ENCODE assay signal across 8 cellular contexts in the genomic region with DNA sequence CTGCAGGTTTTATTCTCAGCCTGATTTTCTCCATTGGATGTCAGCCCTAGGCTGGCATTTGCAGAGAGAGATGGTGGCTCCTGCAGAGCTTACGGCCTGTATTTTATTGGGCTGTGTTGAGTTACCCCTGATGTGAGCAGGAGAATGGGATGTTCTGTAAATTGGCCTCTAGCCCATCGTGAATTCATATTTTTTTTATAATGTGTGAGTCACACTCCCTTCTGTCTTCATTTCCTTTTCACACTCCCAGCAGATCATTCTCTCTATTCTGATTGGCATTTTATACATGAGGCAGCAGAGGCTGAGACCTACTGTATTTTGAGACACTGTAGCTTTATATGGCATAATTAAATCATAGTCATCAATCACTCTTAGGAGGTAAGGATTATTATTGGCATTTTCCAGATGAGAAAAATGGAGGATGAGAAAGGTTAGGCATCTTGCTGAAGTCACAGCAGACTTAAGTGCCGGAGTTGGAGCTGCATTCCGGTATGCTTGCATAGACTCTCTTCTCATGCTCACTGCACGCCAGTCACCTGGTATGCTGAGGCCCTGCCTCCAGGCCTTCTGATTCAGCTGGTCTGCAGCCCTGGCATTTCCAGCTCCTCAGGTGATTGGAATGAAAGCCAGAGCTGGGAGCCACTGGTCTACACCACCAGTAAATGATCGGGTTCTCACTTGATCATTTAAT.
DNase-seq lines count a peak whose midpoint lies in the region; ATAC-seq and TF ChIP-seq lines count a peak whose summit lies in the region.

No MANE protein-coding gene starts in this region.

- H3K27me3 ChIP-seq in A673 (replicated peaks; ENCODE audit: insufficient read depth, low read depth, low read length, poor library complexity): no peaks in the 10 kb centered on the region

- CTCF ChIA-PET in A673 (lab: Charles Lee): no interaction called here

- no TSS peak for BruUV-seq in A673 (replicated peaks; lab: Mats Ljungman, UMichigan)

- peak; percentile 13 for ATAC-seq in left lobe of liver
- no peak for ATAC-seq in GM18502 (IDR thresholded peaks at IDR 0.05; ENCODE audit: poor library complexity, unreplicated experiment)
- ATAC-seq in GM21381 (IDR thresholded peaks at IDR 0.05; ENCODE audit: unreplicated experiment): no peak

- H3K4me1 ChIP-seq in A673 (ENCODE audit: insufficient read depth, low read length, poor library complexity, severe bottlenecking): peaks cover 13% of the 10 kb centered on the region

- intact Hi-C loops in A673 (cut with micrococcal nuclease; ENCODE audit: unreplicated experiment): no loop called here

- no peak overlapping the region for H3K27ac ChIP-seq in A673 (ENCODE audit: low read depth, low read length, poor library complexity, severe bottlenecking)

- H3K9me3 ChIP-seq in A673 (ENCODE audit: low read depth, low read length, poor library complexity, severe bottlenecking): no peaks in the 10 kb centered on the region

- POLR2A ChIA-PET in A673 (lab: Charles Lee; ENCODE audit: low non-redundant PET): no interaction called here

- TF ChIP-seq CTCF in A673 (conservative IDR thresholded peaks at IDR 0.05; ENCODE audit: low read depth, low read length): no peak

- no peak overlapping the region for H3K4me3 ChIP-seq in A673 (ENCODE audit: low read depth, low read length, poor library complexity, severe bottlenecking)

- DNase-seq in A673 (ENCODE audit: low spot score) (peak; percentile 73), HT-29 (ENCODE audit: low spot score) (peak; percentile 74), brain pericyte (ENCODE audit: low read depth, low spot score) (peak; percentile 41), left lobe of liver (ENCODE audit: low spot score) (no peak), NOMO-1 (lab: John Stamatoyannopoulos, UW; ENCODE audit: unreplicated experiment in 2 of 2) (no peak), NCI-H1105 treated with DMSO at 0.1 percent for 48 hours (lab: John Stamatoyannopoulos, UW) (no peak)

- no peaks in the 10 kb centered on the region for H3K36me3 ChIP-seq in A673 (ENCODE audit: insufficient read depth, low read length, poor library complexity, severe bottlenecking)

Comparison
In these comparisons a context has a peak if more than half of its experiments do, and no peak if none do; other contexts are left out.
1. DNase-seq: peak in A673 (single experiment), HT-29 (single experiment) and brain pericyte (single experiment); none in left lobe of liver (single experiment), NOMO-1 (0 of 2) and NCI-H1105 treated with DMSO at 0.1 percent for 48 hours (single experiment).